9 cellular contexts compared by ENCODE assay signal in genomic region chr2:222915092-222915957, GRCh38. TPM values are rescaled to one million over a fixed set of nuclear protein-coding genes. Genes with fewer than 3 reads are reported as not detected.
DNase-seq lines count a peak whose midpoint lies in the region; ATAC-seq and TF ChIP-seq lines count a peak whose summit lies in the region.
"Had no signal": no experiment of that assay in that cellular context is flagged by ENCODE, and none has a peak within 500 bp of the region (broad histone marks: within the 10 kb centered on the region; RNA-seq: fewer than 3 reads in every experiment).

No MANE protein-coding gene starts in this region.

- no peak for ATAC-seq in T-cell (replicated peaks in 1 of 4)

- no peak overlapping the region for H3K27ac ChIP-seq in coronary artery

- POLR2A ChIA-PET in T-cell (lab: Charles Lee): no interaction called here

- peaks cover 11% of the 10 kb centered on the region for H3K36me3 Mint-ChIP-seq in progenitor cell of endocrine pancreas (ENCODE audit: insufficient read depth)
- H3K36me3 Mint-ChIP-seq in T-cell: peaks cover 25% of the 10 kb centered on the region

- DNase-seq in GM10266 (ENCODE audit: extremely low spot score) (no peak), NCI-H2227 treated with DMSO at 0.1 percent for 48 hours (lab: John Stamatoyannopoulos, UW) (peak; percentile 15), coronary artery (ENCODE audit: low spot score) (no peak), progenitor cell of endocrine pancreas (ENCODE audit: low spot score, unreplicated experiment) (no peak), T-cell (no peak), NCI-H1092 treated with DMSO at 0.1 percent for 48 hours (lab: John Stamatoyannopoulos, UW) (no peak), NCI-H446 (lab: John Stamatoyannopoulos, UW) (no peak)
- no peak for DNase-seq in NK-92 treated with Interleukin-12 subunit alpha and Interleukin-12 subunit beta, amount 100 ng/mL, for 24 hours (lab: John Stamatoyannopoulos, UW)
- DNase-seq: NCI-H82 had no signal

- H3K27me3 Mint-ChIP-seq in progenitor cell of endocrine pancreas: no peaks in the 10 kb centered on the region
- H3K27me3 Mint-ChIP-seq in T-cell: no peaks in the 10 kb centered on the region

- H3K4me1 Mint-ChIP-seq in progenitor cell of endocrine pancreas (ENCODE audit: low read depth) (peaks cover 4% of the 10 kb centered on the region), T-cell (peaks cover 17 to 20% (median 20%) of the 10 kb centered on the region in 3 donors)

- CTCF ChIA-PET in T-cell (lab: Charles Lee): interaction anchor here in 1 of 2 donors (1.1 kb wide), 1 partner anchor 23 kb away, joined by 4 read pairs; no protein-coding TSS in a partner anchor

- no peaks in the 10 kb centered on the region for H3K9me3 Mint-ChIP-seq in progenitor cell of endocrine pancreas (ENCODE audit: low read depth)
- no peaks in the 10 kb centered on the region for H3K9me3 Mint-ChIP-seq in T-cell

- no peak overlapping the region for H3K27ac Mint-ChIP-seq in progenitor cell of endocrine pancreas
- H3K27ac Mint-ChIP-seq in T-cell: no peak overlapping the region

- H3K4me3 ChIP-seq in coronary artery: no peak overlapping the region

- H3K4me3 Mint-ChIP-seq in progenitor cell of endocrine pancreas (ENCODE audit: low read depth): no peak overlapping the region
- no peak overlapping the region for H3K4me3 Mint-ChIP-seq in T-cell

- peak; percentile 41 for TF ChIP-seq CTCF in GM10266 (IDR thresholded peaks at IDR 0.05; ENCODE audit: control insufficient read depth, insufficient read depth, low read depth, missing control alignments)
- peak; percentile 37 for TF ChIP-seq CTCF in coronary artery (IDR thresholded peaks at IDR 0.05)
- peak; percentile 57 for TF ChIP-seq CTCF in progenitor cell of endocrine pancreas (IDR thresholded peaks at IDR 0.05; ENCODE audit: unreplicated experiment)

RNA-seq across cellular contexts. Expression of gene ACSL3, which starts 54.5 kb away (rescaled TPM):
- total RNA-seq in progenitor cell of endocrine pancreas: 66.9 and 73.8 TPM in 2 replicates
- total RNA-seq in T-cell: 10 to 100 TPM; 23.9 to 82.4 (median 26.5) TPM
